ENCODE assay signal across 27 cellular contexts in the genomic region with DNA sequence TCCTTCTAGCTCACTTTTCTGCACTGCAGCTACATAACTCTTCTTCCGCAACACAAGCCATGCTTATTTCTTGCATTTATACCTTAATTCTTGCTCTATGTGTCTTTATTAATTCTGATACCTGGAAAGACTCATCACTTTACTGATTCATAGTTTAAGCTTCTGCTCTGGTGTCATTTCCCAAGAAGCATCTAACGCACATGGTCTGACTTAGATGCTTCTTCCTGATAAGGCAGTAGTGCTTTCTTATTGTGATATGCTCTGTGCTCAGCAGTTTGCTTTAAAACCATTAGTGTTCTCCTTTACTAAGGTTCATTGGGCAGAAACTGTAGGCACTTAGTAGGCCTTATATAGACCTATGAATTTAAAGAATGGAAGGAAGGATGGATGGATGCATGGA.
"Had no signal": no experiment of that assay in that cellular context is flagged by ENCODE, and none has a peak within 500 bp of the region (broad histone marks: within the 10 kb centered on the region; RNA-seq: fewer than 3 reads in every experiment).

No MANE protein-coding gene starts in this region.

- H3K9me3 Mint-ChIP-seq: activated CD4-positive, alpha-beta T cell treated with anti-CD3 and anti-CD28 coated beads, Interleukin-2, amount 10 ng/mL, durations not matched to agents 7 days and 5 days; activated naive CD8-positive, alpha-beta T cell treated with anti-CD3 and anti-CD28 coated beads, Interleukin-2, amount 10 ng/mL, durations not matched to agents 7 days and 5 days; activated T-cell treated with anti-CD3 and anti-CD28 coated beads, Interleukin-2, amount 50 U/mL, for 4 hours; T-helper 1 cell treated with Interleukin-12 subunit alpha and Interleukin-12 subunit beta and Interleukin-4 antibody, amounts not matched to agents 30 μg/mL and 1 μg/mL, for 36 hours had no signal

- H3K4me3 Mint-ChIP-seq: activated CD4-positive, alpha-beta T cell treated with anti-CD3 and anti-CD28 coated beads, Interleukin-2, amount 10 ng/mL, durations not matched to agents 7 days and 5 days; activated CD8-positive, alpha-beta T cell treated with anti-CD3 and anti-CD28 coated beads, Interleukin-2, amount 10 ng/mL, durations not matched to agents 7 days and 5 days; activated naive CD8-positive, alpha-beta T cell treated with anti-CD3 and anti-CD28 coated beads, Interleukin-2, amount 10 ng/mL, durations not matched to agents 7 days and 5 days; activated T-cell treated with anti-CD3 and anti-CD28 coated beads, Interleukin-2, amount 50 U/mL, for 4 hours; T-helper 1 cell treated with Interleukin-12 subunit alpha and Interleukin-12 subunit beta and Interleukin-4 antibody, amounts not matched to agents 30 μg/mL and 1 μg/mL, for 36 hours had no signal

- H3K9me3 ChIP-seq: body of pancreas, SJCRH30, SK-N-SH had no signal

- DNase-seq: activated CD4-positive, alpha-beta T cell treated with anti-CD3 and anti-CD28 coated beads for 1 hour; activated CD4-positive, alpha-beta T cell treated with anti-CD3 and anti-CD28 coated beads, Interleukin-2, amount 10 ng/mL, durations not matched to agents 7 days and 5 days; activated CD4-positive, alpha-beta T cell treated with anti-CD3 and anti-CD28 coated beads, Interleukin-2, amount 50 U/mL, for 48 hours; activated CD4-positive, CD25-positive, alpha-beta regulatory T cell; activated CD8-positive, alpha-beta T cell treated with anti-CD3 and anti-CD28 coated beads, Interleukin-2, amount 10 ng/mL, durations not matched to agents 7 days and 5 days; activated gamma-delta T cell; activated naive CD4-positive, alpha-beta T cell treated with Interleukin-2 at 50 U/mL for 16 hours; activated naive CD8-positive, alpha-beta T cell treated with anti-CD3 and anti-CD28 coated beads, Interleukin-2, amount 10 ng/mL, durations not matched to agents 7 days and 5 days; activated T-cell treated with anti-CD3 and anti-CD28 coated beads, Interleukin-2, amount 50 U/mL, for 4 hours; body of pancreas; caudate nucleus; cerebellar nuclear complex; NCI-H1048; NCI-H1105 treated with DMSO at 0.1 percent for 48 hours; NCI-H1436; NCI-H1694; NCI-H1930; NCI-H345; NCI-H524 treated with DMSO at 0.1 percent for 48 hours; SHP77; SJCRH30; SK-N-SH; T-helper 9 cell; WERI-Rb-1 had no signal

- H3K27me3 Mint-ChIP-seq: activated CD4-positive, alpha-beta T cell treated with anti-CD3 and anti-CD28 coated beads, Interleukin-2, amount 10 ng/mL, durations not matched to agents 7 days and 5 days; activated naive CD8-positive, alpha-beta T cell treated with anti-CD3 and anti-CD28 coated beads, Interleukin-2, amount 10 ng/mL, durations not matched to agents 7 days and 5 days had no signal

- H3K27ac Mint-ChIP-seq: activated CD4-positive, alpha-beta T cell treated with anti-CD3 and anti-CD28 coated beads, Interleukin-2, amount 10 ng/mL, durations not matched to agents 7 days and 5 days; activated CD8-positive, alpha-beta T cell treated with anti-CD3 and anti-CD28 coated beads, Interleukin-2, amount 10 ng/mL, durations not matched to agents 7 days and 5 days; activated naive CD8-positive, alpha-beta T cell treated with anti-CD3 and anti-CD28 coated beads, Interleukin-2, amount 10 ng/mL, durations not matched to agents 7 days and 5 days; T-helper 1 cell treated with Interleukin-12 subunit alpha and Interleukin-12 subunit beta and Interleukin-4 antibody, amounts not matched to agents 30 μg/mL and 1 μg/mL, for 36 hours had no signal

- ATAC-seq: activated CD8-positive, alpha-beta T cell treated with anti-CD3 and anti-CD28 coated beads, Interleukin-2, amount 10 ng/mL, durations not matched to agents 7 days and 5 days; activated T-cell treated with anti-CD3 and anti-CD28 coated beads, Interleukin-2, amount 50 U/mL, for 4 hours; body of pancreas; K562; Panc1 had no signal
